ENCODE assay signal across 18 cellular contexts in genomic region chr6:21781075-21781474, GRCh38.
A peak's percentile ranks its signal among the peaks of the same experiment; 100 is the strongest.
DNase-seq lines count a peak whose midpoint lies in the region; ATAC-seq, FAIRE-seq and TF ChIP-seq lines count a peak whose summit lies in the region.
"Had no signal": no experiment of that assay in that cellular context is flagged by ENCODE, and none has a peak within 500 bp of the region (broad histone marks: within the 10 kb centered on the region; RNA-seq: fewer than 3 reads in every experiment).

No MANE protein-coding gene starts in this region.

- H3K4me1 ChIP-seq in A549 (0 out of 3 replicates have a peak, but pooled peaks cover 11% of the 10 kb centered on the region), HUES48 (ENCODE audit: control insufficient read depth, insufficient read depth, low read length) (peaks cover 23% of the 10 kb centered on the region), testis (no peaks in the 10 kb centered on the region)
- H3K4me1 ChIP-seq: BLaER1 treated with 17β-estradiol and CSF1 and Interleukin-3, amounts not matched to agents 10 nM and 100 nM; HAP-1 had no signal

- no peak for TF ChIP-seq EP300 in A549 (IDR thresholded peaks at IDR 0.05)

- TF ChIP-seq POLR2A in A549 (IDR thresholded peaks at IDR 0.05; ENCODE audit: low read length) = no peak
- no peak for TF ChIP-seq POLR2A in testis (IDR thresholded peaks at IDR 0.05)

- H3K4me3 ChIP-seq in A549 (no peak overlapping the region), HUES48 (ENCODE audit: low read depth, low read length) (no peak overlapping the region), testis (no peak overlapping the region)
- H3K4me3 ChIP-seq: BLaER1 treated with 17β-estradiol and CSF1 and Interleukin-3, amounts not matched to agents 10 nM and 100 nM; HAP-1; K562 had no signal

- H3K4me2 ChIP-seq in A549 = no peak overlapping the region
- H3K4me2 ChIP-seq: BLaER1 treated with 17β-estradiol and CSF1 and Interleukin-3, amounts not matched to agents 10 nM and 100 nM had no signal

- H3K4me1 Mint-ChIP-seq in nephron = peaks cover 28% of the 10 kb centered on the region
- H3K4me1 Mint-ChIP-seq: CD8-positive, alpha-beta memory T cell had no signal

- H3K27ac ChIP-seq in A549 (peak overlapping the region; percentile 18 to 61; a peak in 3 of 6 replicates), HUES48 (ENCODE audit: low read depth, low read length) (peak overlapping the region; percentile 43), testis (no peak overlapping the region)
- H3K27ac ChIP-seq: BLaER1 treated with 17β-estradiol and CSF1 and Interleukin-3, amounts not matched to agents 10 nM and 100 nM had no signal

- H3K27me3 Mint-ChIP-seq in nephron (ENCODE audit: low read depth) = no peaks in the 10 kb centered on the region
- H3K27me3 Mint-ChIP-seq: CD8-positive, alpha-beta memory T cell had no signal

- WGBS in A549 (ENCODE audit: missing lambda C conversion rate) = 82% methylated on average over 5 of the region's 5 CpGs
- 64 to 76% methylated on average over 5 of the region's 5 CpGs for WGBS in testis, 2 donors

- DNase-seq in A549 (ENCODE audit: low read depth in 1 of 2, low spot score in 1 of 2) (no peak), astrocyte of the hippocampus (ENCODE audit: low read depth, low spot score) (peak; percentile 37), testis (no peak)
- no peak for DNase-seq in stimulated activated CD4-positive, alpha-beta T cell treated with anti-CD3 and anti-CD28 coated beads, Interleukin-2, amount 100 ng/mL, for 24 hours
- DNase-seq: CD8-positive, alpha-beta memory T cell; DMS153; NCI-H2029; Right ventricle myocardium superior had no signal

- no peak for TF ChIP-seq CTCF in A549 (IDR thresholded peaks at IDR 0.05)
- no peak for TF ChIP-seq CTCF in nephron (IDR thresholded peaks at IDR 0.05; ENCODE audit: unreplicated experiment in 3 of 3)
- no peak for TF ChIP-seq CTCF in testis (IDR thresholded peaks at IDR 0.05)

- TF ChIP-seq RAD21 in A549 (conservative IDR thresholded peaks at IDR 0.05 in 1 of 2, IDR thresholded peaks at IDR 0.05 in 1 of 2) = no peak

- no peak overlapping the region for H3K4me3 Mint-ChIP-seq in nephron
- H3K4me3 Mint-ChIP-seq: CD8-positive, alpha-beta memory T cell had no signal

- FAIRE-seq in A549 (lab: Jason Lieb, UNC) = no peak
- FAIRE-seq: A204.1, GM12892, K562, RCC 7860 had no signal

- CTCF ChIA-PET in A549 (lab: Yijun Ruan, JAX) = interaction anchor here (0.6 to 1.8 kb wide), 2 partner anchors 17 to 23 kb away, joined by 3 to 4 read pairs; no protein-coding TSS in a partner anchor

- intact Hi-C loops in testis (cut with DNase I; ENCODE audit: low total_unique reads) = no loop called here

- H3K27ac Mint-ChIP-seq in nephron = peak overlapping the region; percentile 72 to 86 (median 77)
- H3K27ac Mint-ChIP-seq: CD8-positive, alpha-beta memory T cell had no signal

- H3K27me3 ChIP-seq in HUES48 (ENCODE audit: control insufficient read depth, insufficient read depth, low read length) = no peaks in the 10 kb centered on the region
- H3K27me3 ChIP-seq in testis = no peaks in the 10 kb centered on the region
- H3K27me3 ChIP-seq: BLaER1 treated with 17β-estradiol and CSF1 and Interleukin-3, amounts not matched to agents 10 nM and 100 nM had no signal

- ATAC-seq in A549 = no peak
- ATAC-seq in GM18858 (IDR thresholded peaks at IDR 0.05; ENCODE audit: unreplicated experiment) = no peak
- no peak for ATAC-seq in GM21526 (IDR thresholded peaks at IDR 0.05; ENCODE audit: low FRiP score, unreplicated experiment)
- ATAC-seq: K562 had no signal

- H3K36me3 ChIP-seq in HUES48 (ENCODE audit: control insufficient read depth, insufficient read depth, low read length) (peaks cover 18% of the 10 kb centered on the region; the same call in 1 of the 2 replicates), testis (ENCODE audit: low read depth, missing control alignments) (no peaks in the 10 kb centered on the region)
- H3K36me3 ChIP-seq: BLaER1 treated with 17β-estradiol and CSF1 and Interleukin-3, amounts not matched to agents 10 nM and 100 nM; HAP-1 had no signal

- H3K9me3 ChIP-seq in A549 (no peaks in the 10 kb centered on the region), HUES48 (ENCODE audit: control insufficient read depth, insufficient read depth, low read length) (no peaks in the 10 kb centered on the region), testis (no peaks in the 10 kb centered on the region)
- H3K9me3 ChIP-seq: BLaER1 treated with 17β-estradiol and CSF1 and Interleukin-3, amounts not matched to agents 10 nM and 100 nM; HAP-1 had no signal

- no peaks in the 10 kb centered on the region for H3K9me3 Mint-ChIP-seq in nephron
- H3K9me3 Mint-ChIP-seq: CD8-positive, alpha-beta memory T cell had no signal

- peaks cover 53% of the 10 kb centered on the region for H3K36me3 Mint-ChIP-seq in nephron (ENCODE audit: low read depth)
- H3K36me3 Mint-ChIP-seq: CD8-positive, alpha-beta memory T cell had no signal

- POLR2A ChIA-PET in A549 (lab: Yijun Ruan, JAX) = no interaction called here

- H3K9ac ChIP-seq in HUES48 (ENCODE audit: low read depth, low read length) = no peak overlapping the region
- H3K9ac ChIP-seq: BLaER1 treated with 17β-estradiol and CSF1 and Interleukin-3, amounts not matched to agents 10 nM and 100 nM had no signal

TF ChIP-seq in A549, 52 proteins besides CTCF, POLR2A, EP300 and RAD21:
- TF ChIP-seq CHD2 (IDR thresholded peaks at IDR 0.05; ENCODE audit: low read length, partially characterized antibody) = no peak
- no peak for TF ChIP-seq FOSB (CRISPR knock-in tag; IDR thresholded peaks at IDR 0.05)
- no peak for TF ChIP-seq ATOH8 (CRISPR knock-in tag; IDR thresholded peaks at IDR 0.05; ENCODE audit: low read depth)
- no peak for TF ChIP-seq TP53 (CRISPR knock-in tag; IDR thresholded peaks at IDR 0.05)
- no peak for TF ChIP-seq HMGXB4 (CRISPR knock-in tag; IDR thresholded peaks at IDR 0.05; ENCODE audit: borderline replicate concordance)
- TF ChIP-seq CEBPB (IDR thresholded peaks at IDR 0.05) = no peak
- TF ChIP-seq SREBF2 (IDR thresholded peaks at IDR 0.05) = no peak
- no peak for TF ChIP-seq HOXB13 (CRISPR knock-in tag; IDR thresholded peaks at IDR 0.05; ENCODE audit: low read depth)
- no peak for TF ChIP-seq SMC3 (IDR thresholded peaks at IDR 0.05)
- TF ChIP-seq BHLHE40 (IDR thresholded peaks at IDR 0.05; ENCODE audit: low read depth, low read length) = no peak
- TF ChIP-seq HES2 (IDR thresholded peaks at IDR 0.05) = no peak
- TF ChIP-seq MYC (IDR thresholded peaks at IDR 0.05; ENCODE audit: borderline replicate concordance, low read length) = no peak
- TF ChIP-seq NFE2L2 (conservative IDR thresholded peaks at IDR 0.05; ENCODE audit: low read length) = no peak
- TF ChIP-seq RNF2 (IDR thresholded peaks at IDR 0.05; ENCODE audit: borderline replicate concordance, low read depth) = no peak
- TF ChIP-seq TFCP2L1 (CRISPR knock-in tag; IDR thresholded peaks at IDR 0.05) = no peak
- TF ChIP-seq BCL3 (IDR thresholded peaks at IDR 0.05) = no peak
- TF ChIP-seq HOXB5 (CRISPR knock-in tag; IDR thresholded peaks at IDR 0.05) = no peak
- TF ChIP-seq EHF (CRISPR knock-in tag; IDR thresholded peaks at IDR 0.05) = no peak
- TF ChIP-seq RCOR1 (IDR thresholded peaks at IDR 0.05; ENCODE audit: low read depth, low read length) = no peak
- no peak for TF ChIP-seq ESRRA (IDR thresholded peaks at IDR 0.05; ENCODE audit: borderline replicate concordance, low read length)

Comparison
In these comparisons a context has a peak if more than half of its experiments do, and no peak if none do; other contexts are left out.
1. H3K27ac ChIP-seq: peak in A549 (2 of 2) and HUES48 (single experiment); none in testis (0 of 2).